In genomic region chr17:705863-706262, GRCh38 we compare ENCODE assay signal across 1 cellular context.
TF ChIP-seq lines count a peak whose summit lies in the region.

No MANE protein-coding gene starts in this region.

TF ChIP-seq in endothelial cell of umbilical vein, 7 proteins besides CTCF, POLR2A, EP300 and RAD21:
- TF ChIP-seq GATA2 (IDR thresholded peaks at IDR 0.05; ENCODE audit: insufficient read depth, insufficient read length, low read depth, low read length) (no peak), EZH2 (IDR thresholded peaks at IDR 0.05; ENCODE audit: borderline replicate concordance, low read depth, low read length, severe bottlenecking) (no peak), JUN (IDR thresholded peaks at IDR 0.05; ENCODE audit: borderline replicate concordance, insufficient read depth, insufficient read length, low read depth) (no peak), FOS (IDR thresholded peaks at IDR 0.05; ENCODE audit: borderline replicate concordance, insufficient read depth, low read length) (no peak), POLR2AphosphoS5 (IDR thresholded peaks at IDR 0.05; ENCODE audit: insufficient read depth, low read depth, low read length) (no peak), MYC (IDR thresholded peaks at IDR 0.05; ENCODE audit: low read depth, low read length) (no peak)
- TF ChIP-seq, protein P1, sequence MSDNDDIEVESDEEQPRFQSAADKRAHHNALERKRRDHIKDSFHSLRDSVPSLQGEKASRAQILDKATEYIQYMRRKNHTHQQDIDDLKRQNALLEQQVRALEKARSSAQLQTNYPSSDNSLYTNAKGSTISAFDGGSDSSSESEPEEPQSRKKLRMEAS (IDR thresholded peaks at IDR 0.05; ENCODE audit: insufficient read depth, insufficient read length) = no peak
